ENCODE assay signal across 19 cellular contexts in genomic region chr5:143499480-143500114, GRCh38.
DNase-seq lines count a peak whose midpoint lies in the region; ATAC-seq and TF ChIP-seq lines count a peak whose summit lies in the region.
"Had no signal": no experiment of that assay in that cellular context is flagged by ENCODE, and none has a peak within 500 bp of the region (broad histone marks: within the 10 kb centered on the region; RNA-seq: fewer than 3 reads in every experiment).

No MANE protein-coding gene starts in this region.

- no peak for TF ChIP-seq POLR2A in HCT116 (IDR thresholded peaks at IDR 0.05; ENCODE audit: borderline replicate concordance, extremely low read depth, insufficient read depth, insufficient read length)

- H2AFZ ChIP-seq in DND-41 (ENCODE audit: low read depth, low read length), result no peak overlapping the region
- peak overlapping the region; percentile 41 for H2AFZ ChIP-seq in HCT116 (ENCODE audit: low read depth, low read length, poor library complexity, severe bottlenecking)

- no peaks in the 10 kb centered on the region for H3K36me3 ChIP-seq in DND-41 (ENCODE audit: insufficient read depth, low read length)
- H3K36me3 ChIP-seq in HCT116 (ENCODE audit: control insufficient read depth in 1 of 2, insufficient read depth in 2 of 2, low read length in 2 of 2), result no peaks in the 10 kb centered on the region
- no peaks in the 10 kb centered on the region for H3K36me3 ChIP-seq in left ventricle myocardium inferior
- H3K36me3 ChIP-seq: adrenal gland, gastrocnemius medialis, pancreas had no signal

- no peaks in the 10 kb centered on the region for H3K4me1 ChIP-seq in DND-41 (ENCODE audit: insufficient read depth, low read length)
- 0 out of 4 replicates have a peak, but pooled peaks cover 0 to 6% of the 10 kb centered on the region in 2 experiments for H3K4me1 ChIP-seq in HCT116 (ENCODE audit: control insufficient read depth in 1 of 2, insufficient read depth in 2 of 2, low read length in 2 of 2)
- peaks cover 50% of the 10 kb centered on the region for H3K4me1 ChIP-seq in left ventricle myocardium inferior

- BruUV-seq in HCT116 (replicated peaks; lab: Mats Ljungman, UMichigan), result no TSS peak

- CTCF ChIA-PET in HCT116 (lab: Charles Lee), result no interaction called here

- RAD21 ChIA-PET in HCT116 (lab: Charles Lee; ENCODE audit: low non-redundant PET in 1 of 2, low total read pairs in 2 of 2, uncharacterized antibody in 2 of 2, unreplicated experiment in 2 of 2), result no interaction called here

- no peak overlapping the region for H3K4me2 ChIP-seq in DND-41 (ENCODE audit: insufficient read depth, low read length)
- H3K4me2 ChIP-seq in HCT116 (ENCODE audit: low read length), result no peak overlapping the region

- H3K79me2 ChIP-seq in DND-41 (ENCODE audit: insufficient read depth, low read length) (no peaks in the 10 kb centered on the region), HCT116 (ENCODE audit: insufficient read depth, low read length) (no peaks in the 10 kb centered on the region)

- no peak overlapping the region for H3K4me3 ChIP-seq in DND-41 (ENCODE audit: low read depth in 1 of 2, low read length in 2 of 2)
- H3K4me3 ChIP-seq in HCT116 (replicated peaks in 1 of 2; ENCODE audit: low read depth in 1 of 2, low read length in 2 of 2), result no peak overlapping the region
- no peak overlapping the region for H3K4me3 ChIP-seq in left ventricle myocardium inferior
- H3K4me3 ChIP-seq: adrenal gland, gastrocnemius medialis, pancreas, SK-N-MC, skin epidermis had no signal

- no peak overlapping the region for H3K9ac ChIP-seq in DND-41 (ENCODE audit: low read depth, low read length)
- H3K9ac ChIP-seq in HCT116 (ENCODE audit: low read length), result no peak overlapping the region

- ATAC-seq in DND-41 (ENCODE audit: insufficient read depth, low read depth) (no peak), HCT116 (peak; percentile 73), HG03460 (IDR thresholded peaks at IDR 0.05; ENCODE audit: unreplicated experiment) (no peak)
- ATAC-seq: gastrocnemius medialis, pancreas had no signal

- TF ChIP-seq CTCF in DND-41 (IDR thresholded peaks at IDR 0.05; ENCODE audit: borderline replicate concordance, extremely low read depth, low read length, poor library complexity, severe bottlenecking) (peak; percentile 15), HCT116 (IDR thresholded peaks at IDR 0.05 in 2 of 3, conservative IDR thresholded peaks at IDR 0.05 in 1 of 3; ENCODE audit: borderline replicate concordance in 1 of 3, insufficient read depth in 1 of 3, low read depth in 2 of 3, low read length in 2 of 3) (peak in 1 of 3 experiments; percentile 17; a peak in 1 of 6 replicates), left ventricle myocardium inferior (IDR thresholded peaks at IDR 0.05; ENCODE audit: borderline replicate concordance) (no peak), GM10266 (IDR thresholded peaks at IDR 0.05; ENCODE audit: control insufficient read depth, insufficient read depth, low read depth, missing control alignments) (no peak)

- no peaks in the 10 kb centered on the region for H4K20me1 ChIP-seq in DND-41 (ENCODE audit: insufficient read depth, low read length)
- H4K20me1 ChIP-seq in HCT116 (ENCODE audit: insufficient read depth), result no peaks in the 10 kb centered on the region

- POLR2A ChIA-PET in HCT116 (lab: Charles Lee), result no interaction called here

- peak; percentile 9; the same call in 1 of the 2 replicates for TF ChIP-seq RAD21 in HCT116 (IDR thresholded peaks at IDR 0.05; ENCODE audit: low read depth)

- intact Hi-C loops in HCT116 (cut with micrococcal nuclease) (no loop called here), left ventricle myocardium inferior (cut with micrococcal nuclease) (no loop called here)

- H3K27me3 ChIP-seq in DND-41 (ENCODE audit: insufficient read depth, low read length, poor library complexity), result no peaks in the 10 kb centered on the region
- H3K27me3 ChIP-seq in HCT116 (ENCODE audit: insufficient read depth, low read length), result no peaks in the 10 kb centered on the region
- no peaks in the 10 kb centered on the region for H3K27me3 ChIP-seq in left ventricle myocardium inferior (ENCODE audit: low read depth)
- H3K27me3 ChIP-seq: adrenal gland, gastrocnemius medialis, pancreas had no signal

- no peak for DNase-seq in DND-41
- DNase-seq in HCT116 (ENCODE audit: low read depth, low spot score), result peak; percentile 2
- DNase-seq in RKO (ENCODE audit: low spot score), result peak; percentile 5
- no peak for DNase-seq in left ventricle myocardium inferior
- DNase-seq in islet precursor cell, result no peak
- DNase-seq in COLO829 (ENCODE audit: low spot score), result no peak
- DNase-seq in GM10266 (ENCODE audit: extremely low spot score), result no peak
- DNase-seq: activated CD8-positive, alpha-beta memory T cell treated with anti-CD3 and anti-CD28 coated beads, Interleukin-2, amount 50 U/mL, for 4 hours; activated effector memory CD4-positive, alpha-beta T cell treated with anti-CD3 and anti-CD28 coated beads, Interleukin-2, amount 50 U/mL, for 16 hours; adrenal gland; gastrocnemius medialis; NCI-H187 treated with DMSO at 0.1 percent for 48 hours; NCI-H446; pancreas; stimulated activated CD4-positive, alpha-beta T cell treated with anti-CD3 and anti-CD28 coated beads, Interleukin-4, amount 100 ng/mL, for 1 hour; T-helper 9 cell had no signal

- H3K9me2 ChIP-seq in HCT116 (ENCODE audit: insufficient read depth), result no peaks in the 10 kb centered on the region

- no peaks in the 10 kb centered on the region for H3K9me3 ChIP-seq in DND-41 (ENCODE audit: insufficient read depth, low read length, severe bottlenecking)
- H3K9me3 ChIP-seq in HCT116 (ENCODE audit: control insufficient read depth in 1 of 2, insufficient read depth in 1 of 2, low read depth in 1 of 2, low read length in 2 of 2), result no peaks in the 10 kb centered on the region
- H3K9me3 ChIP-seq in left ventricle myocardium inferior (replicated peaks), result no peaks in the 10 kb centered on the region
- H3K9me3 ChIP-seq: adrenal gland, gastrocnemius medialis, pancreas had no signal

- H3K27ac ChIP-seq in DND-41 (ENCODE audit: low read length) (no peak overlapping the region), HCT116 (ENCODE audit: low read depth, low read length) (no peak overlapping the region), left ventricle myocardium inferior (replicated peaks) (peak overlapping the region; percentile 7)
- H3K27ac ChIP-seq: adrenal gland, gastrocnemius medialis, pancreas, SK-N-MC had no signal

TF ChIP-seq in HCT116, 20 proteins besides CTCF, POLR2A, EP300 and RAD21:
- no peak for TF ChIP-seq SP1 (IDR thresholded peaks at IDR 0.05; ENCODE audit: low read depth)
- peak; percentile 28 for TF ChIP-seq YY1 (IDR thresholded peaks at IDR 0.05; ENCODE audit: extremely low read depth, insufficient replicate concordance, low read depth, low read length)
- TF ChIP-seq, protein P1, sequence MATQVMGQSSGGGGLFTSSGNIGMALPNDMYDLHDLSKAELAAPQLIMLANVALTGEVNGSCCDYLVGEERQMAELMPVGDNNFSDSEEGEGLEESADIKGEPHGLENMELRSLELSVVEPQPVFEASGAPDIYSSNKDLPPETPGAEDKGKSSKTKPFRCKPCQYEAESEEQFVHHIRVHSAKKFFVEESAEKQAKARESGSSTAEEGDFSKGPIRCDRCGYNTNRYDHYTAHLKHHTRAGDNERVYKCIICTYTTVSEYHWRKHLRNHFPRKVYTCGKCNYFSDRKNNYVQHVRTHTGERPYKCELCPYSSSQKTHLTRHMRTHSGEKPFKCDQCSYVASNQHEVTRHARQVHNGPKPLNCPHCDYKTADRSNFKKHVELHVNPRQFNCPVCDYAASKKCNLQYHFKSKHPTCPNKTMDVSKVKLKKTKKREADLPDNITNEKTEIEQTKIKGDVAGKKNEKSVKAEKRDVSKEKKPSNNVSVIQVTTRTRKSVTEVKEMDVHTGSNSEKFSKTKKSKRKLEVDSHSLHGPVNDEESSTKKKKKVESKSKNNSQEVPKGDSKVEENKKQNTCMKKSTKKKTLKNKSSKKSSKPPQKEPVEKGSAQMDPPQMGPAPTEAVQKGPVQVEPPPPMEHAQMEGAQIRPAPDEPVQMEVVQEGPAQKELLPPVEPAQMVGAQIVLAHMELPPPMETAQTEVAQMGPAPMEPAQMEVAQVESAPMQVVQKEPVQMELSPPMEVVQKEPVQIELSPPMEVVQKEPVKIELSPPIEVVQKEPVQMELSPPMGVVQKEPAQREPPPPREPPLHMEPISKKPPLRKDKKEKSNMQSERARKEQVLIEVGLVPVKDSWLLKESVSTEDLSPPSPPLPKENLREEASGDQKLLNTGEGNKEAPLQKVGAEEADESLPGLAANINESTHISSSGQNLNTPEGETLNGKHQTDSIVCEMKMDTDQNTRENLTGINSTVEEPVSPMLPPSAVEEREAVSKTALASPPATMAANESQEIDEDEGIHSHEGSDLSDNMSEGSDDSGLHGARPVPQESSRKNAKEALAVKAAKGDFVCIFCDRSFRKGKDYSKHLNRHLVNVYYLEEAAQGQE (IDR thresholded peaks at IDR 0.05; ENCODE audit: low read depth), result no peak

Comparison
In these comparisons a context has a peak if more than half of its experiments do, and no peak if none do; other contexts are left out.
1. DNase-seq: peak in HCT116 (single experiment) and RKO (single experiment); none in DND-41 (single experiment), left ventricle myocardium inferior (single experiment), islet precursor cell (single experiment), COLO829 (single experiment) and GM10266 (single experiment).